Comparison of ENCODE assay signal across 21 cellular contexts in genomic region chr9:2151171-2151570, GRCh38.
"Had no signal": no experiment of that assay in that cellular context is flagged by ENCODE, and none has a peak within 500 bp of the region (broad histone marks: within the 10 kb centered on the region; RNA-seq: fewer than 3 reads in every experiment).

No MANE protein-coding gene starts in this region.

- H3K27ac ChIP-seq: breast epithelium, esophagus muscularis mucosa, gastroesophageal sphincter, heart left ventricle, left ventricle myocardium inferior, tibial nerve had no signal

- H3K27ac Mint-ChIP-seq: dendritic cell treated with granulocyte-macrophage colony-stimulating factor and Interleukin-4, amounts not matched to agents 40 ng/mL and 50 ng/mL, for 4 days; nephron progenitor cell had no signal

- H3K4me1 ChIP-seq: breast epithelium had no signal

- H3K27me3 Mint-ChIP-seq: dendritic cell treated with granulocyte-macrophage colony-stimulating factor and Interleukin-4, amounts not matched to agents 40 ng/mL and 50 ng/mL, for 4 days had no signal

- ATAC-seq: gastroesophageal sphincter; heart left ventricle; stimulated activated naive CD8-positive, alpha-beta T cell treated with anti-CD3 and anti-CD28 coated beads, Interleukin-15, Interleukin-2, amounts not matched to agents 100 U/mL and 50 U/mL, for 24 hours had no signal

- H3K27me3 ChIP-seq: breast epithelium, esophagus muscularis mucosa, gastroesophageal sphincter, heart left ventricle, tibial nerve had no signal

- H3K36me3 ChIP-seq: breast epithelium, left ventricle myocardium inferior had no signal

- DNase-seq: activated CD4-positive, alpha-beta T cell treated with anti-CD3 and anti-CD28 coated beads, Interleukin-2, amount 50 U/mL, for 4 hours; activated CD4-positive, CD25-positive, alpha-beta regulatory T cell treated with anti-CD3 and anti-CD28 coated beads, Interleukin-2, amount 50 U/mL, for 72 hours; activated effector memory CD4-positive, alpha-beta T cell treated with Interleukin-2 at 50 U/mL for 16 hours; activated naive CD4-positive, alpha-beta T cell treated with anti-CD3 and anti-CD28 coated beads, Interleukin-2, amount 50 U/mL, for 16 hours; activated T-cell treated with anti-CD3 and anti-CD28 coated beads, Interleukin-2, amount 50 U/mL, for 1 hour; effector CD8-positive, alpha-beta T cell; heart left ventricle; kidney glomerular epithelial cell; left ventricle myocardium inferior; mammary epithelial cell; nephron progenitor cell; nucleus accumbens; stimulated activated CD4-positive, alpha-beta T cell treated with anti-CD3 and anti-CD28 coated beads, Interleukin-12 subunit alpha, Interleukin-12 subunit beta, amount 100 ng/mL, for 4 hours; stimulated activated CD4-positive, alpha-beta T cell treated with anti-CD3 and anti-CD28 coated beads, Interleukin-1b, Interleukin-23, amount 100 ng/mL, for 48 hours; stimulated activated naive CD8-positive, alpha-beta T cell treated with anti-CD3 and anti-CD28 coated beads, Interleukin-15, Interleukin-2, amounts not matched to agents 100 U/mL and 50 U/mL, for 24 hours; substantia nigra had no signal

- H3K4me3 ChIP-seq: breast epithelium, esophagus muscularis mucosa, gastroesophageal sphincter, heart left ventricle, left ventricle myocardium inferior, tibial nerve had no signal

- H3K4me3 Mint-ChIP-seq: dendritic cell treated with granulocyte-macrophage colony-stimulating factor and Interleukin-4, amounts not matched to agents 40 ng/mL and 50 ng/mL, for 4 days; nephron progenitor cell had no signal

- H3K9me3 ChIP-seq: breast epithelium, esophagus muscularis mucosa, gastroesophageal sphincter, heart left ventricle, left ventricle myocardium inferior, tibial nerve had no signal
